In genomic region chr22:20178075-20178921, GRCh38 we compare ENCODE assay signal across 31 cellular contexts. TPM values are rescaled to one million over a fixed set of nuclear protein-coding genes. Genes with fewer than 3 reads are reported as not detected.
"Had no signal": no experiment of that assay in that cellular context is flagged by ENCODE, and none has a peak within 500 bp of the region (broad histone marks: within the 10 kb centered on the region; RNA-seq: fewer than 3 reads in every experiment).

No MANE protein-coding gene starts in this region.

- H3K27me3 ChIP-seq: colonic mucosa, heart left ventricle, hepatocyte, left lung, ovary, sigmoid colon, testis had no signal

- H3K4me1 ChIP-seq: colonic mucosa, esophagus muscularis mucosa, foreskin keratinocyte, gastroesophageal sphincter, heart left ventricle, left lung, psoas muscle, sigmoid colon, tibial artery had no signal

- H3K36me3 Mint-ChIP-seq: mesothelial cell of epicardium; naive B cell; stimulated activated memory B cell treated with anti-CD40 and anti-IgM and Interleukin-4, amounts not matched to agents 10 μg/mL and 1 μg/mL and 100 μg/mL, for 72 hours; type B pancreatic cell had no signal

- H3K4me3 ChIP-seq: colonic mucosa, esophagus muscularis mucosa, gastroesophageal sphincter, heart left ventricle, hepatocyte, left lung, mucosa of descending colon, ovary, psoas muscle, sigmoid colon, testis, tibial artery had no signal

- H3K9me3 Mint-ChIP-seq: dendritic cell treated with granulocyte-macrophage colony-stimulating factor and Interleukin-4, amounts not matched to agents 40 ng/mL and 50 ng/mL, for 4 days; mesothelial cell of epicardium; naive B cell; nephron; stimulated activated memory B cell treated with anti-CD40 and anti-IgM and Interleukin-4, amounts not matched to agents 10 μg/mL and 1 μg/mL and 100 μg/mL, for 72 hours; type B pancreatic cell had no signal

- H3K27ac Mint-ChIP-seq: dendritic cell treated with granulocyte-macrophage colony-stimulating factor and Interleukin-4, amounts not matched to agents 40 ng/mL and 50 ng/mL, for 4 days; mesothelial cell of epicardium; nephron; stimulated activated memory B cell treated with anti-CD40 and anti-IgM and Interleukin-4, amounts not matched to agents 10 μg/mL and 1 μg/mL and 100 μg/mL, for 72 hours; type B pancreatic cell had no signal

- H3K4me1 Mint-ChIP-seq: stimulated activated memory B cell treated with anti-CD40 and anti-IgM and Interleukin-4, amounts not matched to agents 10 μg/mL and 1 μg/mL and 100 μg/mL, for 72 hours had no signal

- DNase-seq: colonic mucosa; effector CD8-positive, alpha-beta T cell; foreskin keratinocyte; heart left ventricle; kidney; left lung; mesenchymal stem cell; mucosa of descending colon; naive B cell; occipital lobe; ovary; posterior cingulate gyrus; psoas muscle; right cardiac atrium; sigmoid colon; stimulated activated CD4-positive, alpha-beta T cell treated with anti-CD3 and anti-CD28 coated beads, Interleukin-2, amount 100 ng/mL, for 24 hours; stimulated activated CD4-positive, alpha-beta T cell treated with anti-CD3 and anti-CD28 coated beads, Interleukin-4, amount 100 ng/mL, for 24 hours; stimulated activated naive CD8-positive, alpha-beta T cell treated with anti-CD3 and anti-CD28 coated beads, Interleukin-15, Interleukin-2, amounts not matched to agents 100 U/mL and 50 U/mL, for 24 hours; substantia nigra; testis; tibial artery had no signal

- H3K4me3 Mint-ChIP-seq: dendritic cell treated with granulocyte-macrophage colony-stimulating factor and Interleukin-4, amounts not matched to agents 40 ng/mL and 50 ng/mL, for 4 days; mesothelial cell of epicardium; nephron; stimulated activated memory B cell treated with anti-CD40 and anti-IgM and Interleukin-4, amounts not matched to agents 10 μg/mL and 1 μg/mL and 100 μg/mL, for 72 hours; type B pancreatic cell had no signal

- H3K27me3 Mint-ChIP-seq: dendritic cell treated with granulocyte-macrophage colony-stimulating factor and Interleukin-4, amounts not matched to agents 40 ng/mL and 50 ng/mL, for 4 days; type B pancreatic cell had no signal

- H3K36me3 ChIP-seq: colonic mucosa, esophagus muscularis mucosa, gastroesophageal sphincter, heart left ventricle, left lung, ovary, sigmoid colon, tibial artery had no signal

- H3K9me3 ChIP-seq: colonic mucosa, esophagus muscularis mucosa, gastroesophageal sphincter, heart left ventricle, left lung, mucosa of descending colon, ovary, psoas muscle, sigmoid colon, testis, tibial artery had no signal

- H3K27ac ChIP-seq: colonic mucosa, esophagus muscularis mucosa, foreskin keratinocyte, gastroesophageal sphincter, heart left ventricle, hepatocyte, left lung, ovary, psoas muscle, sigmoid colon, testis, tibial artery had no signal

- ATAC-seq: foreskin keratinocyte; gastroesophageal sphincter; heart left ventricle; left lung; mucosa of descending colon; psoas muscle; right cardiac atrium; stimulated activated memory B cell treated with anti-CD40 and anti-IgM and Interleukin-4, amounts not matched to agents 10 μg/mL and 1 μg/mL and 100 μg/mL, for 72 hours; stimulated activated naive CD8-positive, alpha-beta T cell treated with anti-CD3 and anti-CD28 coated beads, Interleukin-15, Interleukin-2, amounts not matched to agents 100 U/mL and 50 U/mL, for 24 hours had no signal

RNA-seq across cellular contexts. Expression of gene CCDC188, which starts 27.4 kb away (rescaled TPM):
- total RNA-seq: epithelial cell of proximal tubule, foreskin keratinocyte, gastroesophageal sphincter, hepatocyte, mesothelial cell of epicardium, occipital lobe, skeletal muscle tissue had no signal
